ENCODE assay signal across 8 cellular contexts in the genomic region with DNA sequence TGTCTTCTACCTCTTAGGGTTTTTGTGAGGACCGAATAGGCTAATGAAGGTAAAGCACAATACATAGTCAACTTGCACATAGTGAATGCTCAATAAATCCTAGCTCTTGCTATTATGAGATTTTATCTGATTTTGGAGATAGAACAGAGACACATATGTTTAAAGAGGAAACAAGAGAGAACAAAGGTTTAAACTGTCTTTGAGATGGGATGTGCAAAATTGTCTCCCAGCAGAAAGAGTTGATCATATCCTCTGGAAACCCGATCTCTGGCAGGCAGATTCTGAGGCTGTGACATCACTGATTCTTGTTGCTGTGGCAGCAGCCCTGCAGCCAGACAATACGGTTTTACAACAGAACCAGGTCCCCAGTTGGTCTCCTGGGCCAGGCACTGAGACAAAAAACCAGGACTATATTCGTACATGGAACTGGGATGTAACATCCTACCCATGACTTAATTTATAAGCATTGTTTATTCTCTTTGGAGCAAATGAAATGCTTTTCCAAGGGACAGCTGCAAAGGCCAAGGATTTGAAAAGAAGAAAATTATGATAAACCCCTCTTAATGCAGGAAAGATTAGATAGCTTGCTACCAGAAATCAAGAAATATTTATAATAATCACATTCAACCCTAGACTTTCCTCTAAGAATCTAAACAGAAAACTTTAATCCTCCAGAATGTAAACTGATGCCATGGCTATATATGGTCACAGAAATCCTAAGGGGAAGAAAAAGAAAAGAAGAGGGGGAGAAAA.
DNase-seq lines count a peak whose midpoint lies in the region; ATAC-seq and TF ChIP-seq lines count a peak whose summit lies in the region.

No MANE protein-coding gene starts in this region.

- H3K36me3 ChIP-seq in SK-N-SH (replicated peaks in 1 of 2; ENCODE audit: control insufficient read depth in 1 of 2, insufficient read depth in 2 of 2, low read length in 1 of 2), result no peaks in the 10 kb centered on the region
- peaks cover 4% of the 10 kb centered on the region for H3K36me3 ChIP-seq in cardiac muscle cell
- no peaks in the 10 kb centered on the region; the same call in 1 of the 2 replicates for H3K36me3 ChIP-seq in OCI-LY7 (ENCODE audit: insufficient read depth, low read length)

- H3K27me3 ChIP-seq in SK-N-SH (ENCODE audit: insufficient read depth) (no peaks in the 10 kb centered on the region), cardiac muscle cell (no peaks in the 10 kb centered on the region)

- H3K9me3 Mint-ChIP-seq in activated T-cell treated with anti-CD3 and anti-CD28 coated beads, Interleukin-2, amount 50 U/mL, for 4 hours, result no peaks in the 10 kb centered on the region

- no peaks in the 10 kb centered on the region for H3K27me3 Mint-ChIP-seq in activated T-cell treated with anti-CD3 and anti-CD28 coated beads, Interleukin-2, amount 50 U/mL, for 4 hours (ENCODE audit: low read depth)

- H3K9me2 ChIP-seq in SK-N-SH (no peaks in the 10 kb centered on the region), OCI-LY7 (ENCODE audit: insufficient read depth, low read length) (no peaks in the 10 kb centered on the region)

- no peaks in the 10 kb centered on the region for H3K79me2 ChIP-seq in SK-N-SH (ENCODE audit: insufficient read depth)
- H3K79me2 ChIP-seq in OCI-LY7 (ENCODE audit: insufficient read depth, low read depth, low read length), result no peaks in the 10 kb centered on the region

- peak overlapping the region; percentile 20 for H2AFZ ChIP-seq in SK-N-SH (ENCODE audit: low read depth)
- no peak overlapping the region for H2AFZ ChIP-seq in OCI-LY7 (ENCODE audit: low read length)

- CTCF ChIA-PET in SK-N-SH (lab: Yijun Ruan, JAX) (interaction anchor here (1.5 kb wide), 1 partner anchor 39 kb away, joined by 4 read pairs; no protein-coding TSS in a partner anchor), OCI-LY7 (lab: Charles Lee; ENCODE audit: unreplicated experiment) (interaction anchor here (0.6 kb wide), 1 partner anchor 256 kb away, joined by 3 read pairs; no protein-coding TSS in a partner anchor)

- intact Hi-C loops in sciatic nerve (cut with DNase I), result no loop called here
- intact Hi-C loops in OCI-LY7 (cut with micrococcal nuclease; ENCODE audit: unreplicated experiment), result no loop called here

- peak overlapping the region; percentile 71 for H3K9ac ChIP-seq in SK-N-SH

- no peak overlapping the region for H3K4me3 Mint-ChIP-seq in activated T-cell treated with anti-CD3 and anti-CD28 coated beads, Interleukin-2, amount 50 U/mL, for 4 hours

- peaks cover 11 to 35% of the 10 kb centered on the region in 2 experiments for H3K4me1 ChIP-seq in SK-N-SH (ENCODE audit: control insufficient read depth in 1 of 2, insufficient read depth in 2 of 2, low read depth in 1 of 2, low read length in 1 of 2)
- peaks cover 67% of the 10 kb centered on the region for H3K4me1 ChIP-seq in cardiac muscle cell (ENCODE audit: low read depth)
- H3K4me1 ChIP-seq in OCI-LY7 (ENCODE audit: insufficient read depth, low read length, poor library complexity, severe bottlenecking), result no peaks in the 10 kb centered on the region

- H3K9me3 ChIP-seq in SK-N-SH (no peaks in the 10 kb centered on the region), cardiac muscle cell (ENCODE audit: low read depth) (no peaks in the 10 kb centered on the region), OCI-LY7 (ENCODE audit: low read length) (no peaks in the 10 kb centered on the region)

- H3K27ac ChIP-seq in SK-N-SH (ENCODE audit: low read depth in 2 of 2, low read length in 1 of 2) (peak overlapping the region; percentile 67 to 95), cardiac muscle cell (peak overlapping the region; percentile 71), OCI-LY7 (ENCODE audit: low read depth, low read length, poor library complexity, severe bottlenecking) (no peak overlapping the region)

- H3K4me3 ChIP-seq in SK-N-SH (ENCODE audit: low read depth in 2 of 2, low read length in 1 of 2) (peak overlapping the region in 1 of 2 experiments; percentile 22; a peak in 2 of 4 replicates), cardiac muscle cell (no peak overlapping the region), OCI-LY7 (ENCODE audit: low read depth, low read length, poor library complexity, severe bottlenecking) (no peak overlapping the region)

- TF ChIP-seq RAD21 in SK-N-SH (IDR thresholded peaks at IDR 0.05; ENCODE audit: low read length), result no peak; the same call in 1 of the 2 replicates

- no TSS peak for BruUV-seq in OCI-LY7 (replicated peaks; lab: Mats Ljungman, UMichigan)

- TF ChIP-seq CTCF in SK-N-SH (IDR thresholded peaks at IDR 0.05) (no peak), cardiac muscle cell (IDR thresholded peaks at IDR 0.05; ENCODE audit: low read depth, low read length) (no peak), OCI-LY7 (conservative IDR thresholded peaks at IDR 0.05; ENCODE audit: low read length) (no peak)

- TF ChIP-seq EP300 in SK-N-SH (IDR thresholded peaks at IDR 0.05; ENCODE audit: borderline replicate concordance in 1 of 2, low read depth in 1 of 2, low read length in 1 of 2), result peak in 1 of 2 experiments; percentile 87; a peak in 1 of 4 replicates

- peak overlapping the region; percentile 57 for H3K4me2 ChIP-seq in SK-N-SH
- H3K4me2 ChIP-seq in OCI-LY7 (ENCODE audit: low read length), result no peak overlapping the region

- POLR2A ChIA-PET in SK-N-SH (lab: Yijun Ruan, JAX), result no interaction called here
- POLR2A ChIA-PET in OCI-LY7 (lab: Charles Lee), result no interaction called here

- peaks cover 27% of the 10 kb centered on the region for H3F3A ChIP-seq in SK-N-SH (replicated peaks; ENCODE audit: insufficient read depth)

- no peaks in the 10 kb centered on the region for H3K4me1 Mint-ChIP-seq in activated T-cell treated with anti-CD3 and anti-CD28 coated beads, Interleukin-2, amount 50 U/mL, for 4 hours (ENCODE audit: low read depth)

- H4K20me1 ChIP-seq in SK-N-SH (ENCODE audit: insufficient read depth) (no peaks in the 10 kb centered on the region), OCI-LY7 (ENCODE audit: insufficient read depth, low read length) (no peaks in the 10 kb centered on the region)

- peak; percentile 90 for ATAC-seq in sciatic nerve
- ATAC-seq in activated T-cell treated with anti-CD3 and anti-CD28 coated beads, Interleukin-2, amount 50 U/mL, for 4 hours, result no peak

- no peaks in the 10 kb centered on the region for H3K36me3 Mint-ChIP-seq in activated T-cell treated with anti-CD3 and anti-CD28 coated beads, Interleukin-2, amount 50 U/mL, for 4 hours (ENCODE audit: insufficient read depth)

- peak; percentile 87 for DNase-seq in HCEC 1CT
- peak; percentile 24 for DNase-seq in SK-N-SH
- peak; percentile 51 to 65 for DNase-seq in cardiac muscle cell (ENCODE audit: low read depth in 1 of 2, low spot score in 1 of 2)
- DNase-seq in sciatic nerve (ENCODE audit: low spot score), result no peak
- no peak for DNase-seq in stimulated activated CD4-positive, alpha-beta T cell treated with anti-CD3 and anti-CD28 coated beads, Interleukin-4, amount 100 ng/mL, for 1 hour
- no peak for DNase-seq in OCI-LY7 (ENCODE audit: low spot score)
- no peak for DNase-seq in activated CD8-positive, alpha-beta memory T cell treated with anti-CD3 and anti-CD28 coated beads, Interleukin-2, amount 50 U/mL, for 4 hours
- DNase-seq in activated T-cell treated with anti-CD3 and anti-CD28 coated beads, Interleukin-2, amount 50 U/mL, for 4 hours, result no peak

- WGBS in SK-N-SH (ENCODE audit: low lambda C conversion rate), result 9% methylated on average over 4 of the region's 4 CpGs

TF ChIP-seq in SK-N-SH, 30 proteins besides CTCF, POLR2A, EP300 and RAD21 (continues in another document):
- TF ChIP-seq, protein P1, sequence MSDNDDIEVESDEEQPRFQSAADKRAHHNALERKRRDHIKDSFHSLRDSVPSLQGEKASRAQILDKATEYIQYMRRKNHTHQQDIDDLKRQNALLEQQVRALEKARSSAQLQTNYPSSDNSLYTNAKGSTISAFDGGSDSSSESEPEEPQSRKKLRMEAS (IDR thresholded peaks at IDR 0.05; ENCODE audit: low read depth), result peak; percentile 49
- TF ChIP-seq FOSL2 (IDR thresholded peaks at IDR 0.05; ENCODE audit: borderline replicate concordance, low read depth), result peak; percentile 60; the same call in 1 of the 2 replicates
- no peak for TF ChIP-seq EZH2phosphoT487 (IDR thresholded peaks at IDR 0.05; ENCODE audit: borderline replicate concordance, low read depth)
- 0 out of 2 replicates have a peak, but pooled peaks have one; percentile 17 for TF ChIP-seq TEAD4 (IDR thresholded peaks at IDR 0.05; ENCODE audit: borderline replicate concordance, insufficient read depth)
- peak; percentile 72; the same call in 1 of the 2 replicates for TF ChIP-seq POLR2AphosphoS5 (IDR thresholded peaks at IDR 0.05; ENCODE audit: low read depth, low read length)
- TF ChIP-seq YY1 (IDR thresholded peaks at IDR 0.05; ENCODE audit: low read depth), result no peak
- TF ChIP-seq FOXM1 (IDR thresholded peaks at IDR 0.05; ENCODE audit: low read depth), result no peak; the same call in 1 of the 2 replicates
- TF ChIP-seq SIN3A (IDR thresholded peaks at IDR 0.05; ENCODE audit: borderline replicate concordance, low read depth, low read length), result 0 out of 2 replicates have a peak, but pooled peaks have one; percentile 28
- 0 out of 2 replicates have a peak, but pooled peaks have one; percentile 22 for TF ChIP-seq TAF1 (IDR thresholded peaks at IDR 0.05; ENCODE audit: borderline replicate concordance, low read depth, low read length)
- no peak for TF ChIP-seq GABPA (IDR thresholded peaks at IDR 0.05; ENCODE audit: low read depth)
- TF ChIP-seq, protein P2, sequence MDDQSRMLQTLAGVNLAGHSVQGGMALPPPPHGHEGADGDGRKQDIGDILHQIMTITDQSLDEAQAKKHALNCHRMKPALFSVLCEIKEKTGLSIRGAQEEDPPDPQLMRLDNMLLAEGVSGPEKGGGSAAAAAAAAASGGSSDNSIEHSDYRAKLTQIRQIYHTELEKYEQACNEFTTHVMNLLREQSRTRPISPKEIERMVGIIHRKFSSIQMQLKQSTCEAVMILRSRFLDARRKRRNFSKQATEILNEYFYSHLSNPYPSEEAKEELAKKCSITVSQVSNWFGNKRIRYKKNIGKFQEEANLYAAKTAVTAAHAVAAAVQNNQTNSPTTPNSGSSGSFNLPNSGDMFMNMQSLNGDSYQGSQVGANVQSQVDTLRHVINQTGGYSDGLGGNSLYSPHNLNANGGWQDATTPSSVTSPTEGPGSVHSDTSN (IDR thresholded peaks at IDR 0.05), result peak; percentile 87
- no peak for TF ChIP-seq RCOR1 (IDR thresholded peaks at IDR 0.05; ENCODE audit: low read length)
- TF ChIP-seq JUND (IDR thresholded peaks at IDR 0.05), result peak; percentile 78
- peak; percentile 28; the same call in 1 of the 2 replicates for TF ChIP-seq GATA2 (CRISPR knock-in tag; IDR thresholded peaks at IDR 0.05)
- no peak for TF ChIP-seq MXI1 (IDR thresholded peaks at IDR 0.05; ENCODE audit: low read depth, low read length)

Comparison
In these comparisons a context has a peak if more than half of its experiments do, and no peak if none do; other contexts are left out.
1. DNase-seq: peak in HCEC 1CT (single experiment), SK-N-SH (single experiment) and cardiac muscle cell (2 of 2); none in sciatic nerve (single experiment), stimulated activated CD4-positive, alpha-beta T cell treated with anti-CD3 and anti-CD28 coated beads, Interleukin-4, amount 100 ng/mL, for 1 hour (single experiment), OCI-LY7 (single experiment), activated CD8-positive, alpha-beta memory T cell treated with anti-CD3 and anti-CD28 coated beads, Interleukin-2, amount 50 U/mL, for 4 hours (single experiment) and activated T-cell treated with anti-CD3 and anti-CD28 coated beads, Interleukin-2, amount 50 U/mL, for 4 hours (single experiment).